12 cellular contexts compared by ENCODE assay signal in the genomic region with DNA sequence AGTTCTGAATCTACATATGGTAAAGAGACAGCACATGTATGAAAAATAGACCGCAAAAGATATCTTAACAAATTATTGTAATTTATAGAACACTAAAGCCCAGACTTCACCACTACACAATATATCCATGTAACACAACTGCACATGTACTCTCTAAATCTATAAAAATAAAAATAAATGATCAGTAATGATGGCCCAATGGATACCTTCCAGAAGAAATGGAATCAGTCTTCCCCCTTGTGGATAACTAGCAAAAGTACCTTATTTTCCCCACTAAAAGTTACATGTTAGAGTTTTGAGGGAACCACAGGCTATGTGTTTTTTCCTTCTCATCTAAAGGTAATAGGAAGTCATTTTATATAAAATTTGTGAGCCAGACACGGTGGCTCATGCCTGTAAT. TPM values are rescaled to one million over a fixed set of nuclear protein-coding genes. Genes with fewer than 3 reads are reported as not detected.
DNase-seq lines count a peak whose midpoint lies in the region; ATAC-seq and TF ChIP-seq lines count a peak whose summit lies in the region.
"Had no signal": no experiment of that assay in that cellular context is flagged by ENCODE, and none has a peak within 500 bp of the region (broad histone marks: within the 10 kb centered on the region; RNA-seq: fewer than 3 reads in every experiment).

No MANE protein-coding gene starts in this region.

- H3K4me1 Mint-ChIP-seq in H9 = peaks cover 26 to 29% of the 10 kb centered on the region in 2 experiments

- no peak overlapping the region for H3K56ac ChIP-seq in H9 (ENCODE audit: insufficient read length, low read depth, low read length)

- no peaks in the 10 kb centered on the region for H3K4me1 ChIP-seq in H9 (ENCODE audit: insufficient read depth, low read length)

- H3K18ac ChIP-seq in H9 (ENCODE audit: insufficient read length, low read depth, low read length) = no peak overlapping the region

- H3K14ac ChIP-seq in H9 (ENCODE audit: insufficient read depth, low read length) = no peak overlapping the region

- WGBS in H9 (ENCODE audit: extremely low coverage, insufficient read length, low lambda C conversion rate) = no CpG with 5 or more reads among the region's 2 CpGs

- peaks cover 2 to 5% (median 4%) of the 10 kb centered on the region in 3 experiments; a peak in 4 of 7 replicates for H3K36me3 Mint-ChIP-seq in H9 (ENCODE audit: insufficient read depth in 1 of 3, low read depth in 3 of 3)

- H3K36me3 ChIP-seq in BJ (ENCODE audit: control insufficient read depth, insufficient read depth, low read length) (no peaks in the 10 kb centered on the region), kidney epithelial cell (ENCODE audit: control insufficient read depth, insufficient read depth, low read length) (no peaks in the 10 kb centered on the region)
- H3K36me3 ChIP-seq: suprapubic skin had no signal

- H3K4me3 Mint-ChIP-seq in H9 = no peak overlapping the region; a peak in 1 of 5 replicates

- H2BK5ac ChIP-seq in H9 (ENCODE audit: insufficient read length, low read length) = no peak overlapping the region

- no peak overlapping the region for H2BK120ac ChIP-seq in H9 (ENCODE audit: low read depth, low read length, poor library complexity, severe bottlenecking)

- CTCF ChIA-PET in BJ (lab: Yijun Ruan, JAX) (interaction anchor here (1.0 to 2.0 kb wide), 4 partner anchors 8 to 945 kb away, joined by 3 to 7 read pairs (median 6); no protein-coding TSS in a partner anchor), HEK293T (lab: Yijun Ruan, JAX) (interaction anchor here (1.3 to 1.6 kb wide), 2 partner anchors 8 to 10 kb away, joined by 5 to 6 read pairs; no protein-coding TSS in a partner anchor)

- no peak overlapping the region for H2AK5ac ChIP-seq in H9 (ENCODE audit: insufficient read length, low read length)

- no peak overlapping the region for H2BK20ac ChIP-seq in H9 (ENCODE audit: low read depth, low read length, poor library complexity, severe bottlenecking)

- no peak overlapping the region for H3K4ac ChIP-seq in H9 (ENCODE audit: low read depth, low read length)

- no peaks in the 10 kb centered on the region for H3K79me2 ChIP-seq in H9 (ENCODE audit: insufficient read depth, low read length)

- H3K27me3 Mint-ChIP-seq in H9 (ENCODE audit: low read depth) = no peaks in the 10 kb centered on the region

- H2AFZ ChIP-seq in H9 (ENCODE audit: low read length) = no peak overlapping the region

- no peak for DNase-seq in BJ (ENCODE audit: low read depth)
- no peak for DNase-seq in H9
- DNase-seq in SW480 (ENCODE audit: low spot score) = peak; percentile 52
- no peak for DNase-seq in kidney epithelial cell (ENCODE audit: low read depth)
- DNase-seq in NCI-H146 (lab: John Stamatoyannopoulos, UW) = no peak
- DNase-seq in occipital lobe (lab: John Stamatoyannopoulos, UW) = no peak
- no peak for DNase-seq in HEK293T (ENCODE audit: extremely low spot score)
- DNase-seq: body of pancreas, NCI-H2171, small intestine had no signal

- TF ChIP-seq CTCF in BJ (IDR thresholded peaks at IDR 0.05; ENCODE audit: insufficient read depth, low read depth, low read length) (peak; percentile 48), H9 (conservative IDR thresholded peaks at IDR 0.05) (peak; percentile 64), kidney epithelial cell (IDR thresholded peaks at IDR 0.05; ENCODE audit: insufficient read depth, low read length, poor library complexity, severe bottlenecking) (peak; percentile 39)

- no peak overlapping the region for H3K27ac Mint-ChIP-seq in H9

- no peak overlapping the region for H3K27ac ChIP-seq in H9 (ENCODE audit: insufficient read length, low read depth, low read length)
- H3K27ac ChIP-seq: body of pancreas, suprapubic skin had no signal

- H3K9me3 Mint-ChIP-seq in H9 = peaks cover 0 to 10% of the 10 kb centered on the region in 2 experiments; a peak in 4 of 5 replicates

- H3K4me2 ChIP-seq in H9 (ENCODE audit: insufficient read depth, insufficient read length, low read length) = no peak overlapping the region

- H3K9me3 ChIP-seq in H9 (ENCODE audit: control insufficient read depth, low read depth, low read length) = no peaks in the 10 kb centered on the region
- H3K9me3 ChIP-seq: body of pancreas, suprapubic skin had no signal

- H2BK12ac ChIP-seq in H9 (ENCODE audit: insufficient read length, low read depth, low read length) = no peak overlapping the region

- H4K8ac ChIP-seq in H9 (replicated peaks; ENCODE audit: insufficient read length, low read depth, low read length) = no peak overlapping the region

- H2BK15ac ChIP-seq in H9 (ENCODE audit: low read depth, low read length) = no peak overlapping the region

- POLR2A ChIA-PET in BJ (lab: Charles Lee) (no interaction called here), HEK293T (lab: Yijun Ruan, JAX) (interaction anchor here (1.3 kb wide), 1 partner anchor 46 kb away, joined by 8 read pairs; the partner anchor contains the start of genes MRPL32 and PSMA2)

- no peak overlapping the region for H4K5ac ChIP-seq in H9 (ENCODE audit: insufficient read length, low read depth, low read length)

- H3K23ac ChIP-seq in H9 (ENCODE audit: insufficient read length, low read depth, low read length) = no peak overlapping the region

- no peak overlapping the region for H4K91ac ChIP-seq in H9 (ENCODE audit: insufficient read length, low read depth, low read length)

- H3K9ac ChIP-seq in H9 (ENCODE audit: extremely low read depth, insufficient read length, low read length) = no peak overlapping the region

- no peak for ATAC-seq in HG02981 (IDR thresholded peaks at IDR 0.05; ENCODE audit: unreplicated experiment)
- ATAC-seq: body of pancreas had no signal

- H3K4me3 ChIP-seq in BJ (ENCODE audit: low read depth, low read length) (no peak overlapping the region), kidney epithelial cell (ENCODE audit: low read depth, low read length) (no peak overlapping the region)
- H3K4me3 ChIP-seq: body of pancreas, suprapubic skin had no signal

- H3T11ph ChIP-seq in H9 (ENCODE audit: low read length) = no peak overlapping the region

- H3K27me3 ChIP-seq in BJ (ENCODE audit: control insufficient read depth, insufficient read depth, low read length) = 0 out of 2 replicates have a peak, but pooled peaks cover 3% of the 10 kb centered on the region
- no peaks in the 10 kb centered on the region for H3K27me3 ChIP-seq in H9 (ENCODE audit: insufficient read depth, low read length)
- H3K27me3 ChIP-seq in kidney epithelial cell (ENCODE audit: control insufficient read depth, insufficient read depth, low read length) = no peaks in the 10 kb centered on the region
- H3K27me3 ChIP-seq: body of pancreas, suprapubic skin had no signal

- no peaks in the 10 kb centered on the region for H4K20me1 ChIP-seq in H9 (ENCODE audit: control insufficient read depth, insufficient read depth, insufficient read length)

- H3K79me1 ChIP-seq in H9 (ENCODE audit: insufficient read depth, low read depth, low read length, poor library complexity, severe bottlenecking) = no peaks in the 10 kb centered on the region

- peaks cover 12% of the 10 kb centered on the region for H3K23me2 ChIP-seq in H9 (ENCODE audit: insufficient read length, low read depth, low read length, poor library complexity, severe bottlenecking)

TF ChIP-seq in HEK293T, 16 proteins besides CTCF, POLR2A, EP300 and RAD21:
- TF ChIP-seq FOXM1 (IDR thresholded peaks at IDR 0.05; ENCODE audit: borderline replicate concordance) (no peak), NFRKB (IDR thresholded peaks at IDR 0.05) (no peak), CTBP1 (IDR thresholded peaks at IDR 0.05; ENCODE audit: borderline replicate concordance) (no peak), PKNOX1 (IDR thresholded peaks at IDR 0.05) (no peak), SUZ12 (IDR thresholded peaks at IDR 0.05) (no peak)

RNA-seq across cellular contexts. Expression of gene C7orf25, which starts 25.7 kb away (rescaled TPM):
- 4.2 and 4.8 TPM in 2 replicates for polyA plus RNA-seq in BJ (2011; rRNA removed)
- 1.6 and 2.7 TPM in 2 replicates for polyA minus RNA-seq in BJ (2011; rRNA and poly(A)+ RNA removed)
- total RNA-seq in H9 (2021) = 2.9 and 3.8 TPM in 2 replicates
- 10.5 and 14.4 TPM in 2 replicates for total RNA-seq in kidney epithelial cell
- total RNA-seq in occipital lobe = 9.2 TPM

RNA-seq across cellular contexts. Expression of gene PSMA2, which starts 45.8 kb away (rescaled TPM):
- 50.8 and 101 TPM in 2 replicates for polyA plus RNA-seq in BJ (2011; rRNA removed)
- 6.4 and 7.0 TPM in 2 replicates for polyA minus RNA-seq in BJ (2011; rRNA and poly(A)+ RNA removed)
- total RNA-seq in H9 (2021) (227 and 239 TPM in 2 replicates), kidney epithelial cell (71.2 and 91.8 TPM in 2 replicates), occipital lobe (51.2 TPM)

RNA-seq across cellular contexts. Expression of gene MRPL32, which starts 46.0 kb away (rescaled TPM):
- polyA plus RNA-seq in BJ (2011; rRNA removed) = 35.6 and 44.5 TPM in 2 replicates
- polyA minus RNA-seq in BJ (2011; rRNA and poly(A)+ RNA removed) = 4.4 and 5.9 TPM in 2 replicates
- 97.2 and 101 TPM in 2 replicates for total RNA-seq in H9 (2021)
- 95.4 and 97.9 TPM in 2 replicates for total RNA-seq in kidney epithelial cell
- 50.8 TPM for total RNA-seq in occipital lobe
